8 cellular contexts compared by ENCODE assay signal in the genomic region with DNA sequence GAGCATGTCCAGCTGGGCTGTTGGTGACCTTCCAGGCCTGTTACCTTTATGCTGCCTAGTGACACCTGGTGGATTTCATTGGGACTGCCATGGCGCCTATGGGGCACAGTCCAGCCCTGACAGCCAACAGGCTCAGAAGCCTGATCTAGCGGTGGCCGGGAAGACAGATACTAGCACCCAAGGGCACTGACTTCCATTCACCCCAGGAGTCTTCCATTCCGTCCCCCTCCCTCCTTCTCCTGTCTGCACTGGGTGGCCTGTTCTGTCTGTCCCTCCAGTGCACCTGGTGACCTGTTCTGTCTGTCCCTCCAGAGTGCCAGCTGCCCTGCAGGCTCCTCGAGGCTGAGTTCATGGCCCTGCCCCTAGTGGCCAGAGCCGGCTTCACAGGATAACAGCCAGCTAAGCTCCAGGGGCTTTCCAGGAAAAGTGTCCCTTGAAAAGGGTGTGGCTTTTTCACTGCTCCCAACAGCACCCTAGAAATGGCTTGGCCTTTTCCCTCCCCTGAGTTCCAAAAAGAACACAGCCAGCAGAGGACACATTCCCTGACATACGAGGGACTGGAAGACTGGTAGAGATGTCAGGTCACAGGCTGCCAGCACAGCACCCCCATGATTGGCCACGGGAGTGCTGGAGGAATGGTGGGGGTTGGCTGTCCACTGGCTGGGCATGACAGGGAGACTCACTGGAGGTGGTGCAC. TPM values are rescaled to one million over a fixed set of nuclear protein-coding genes. Genes with fewer than 3 reads are reported as not detected.
DNase-seq lines count a peak whose midpoint lies in the region; ATAC-seq and TF ChIP-seq lines count a peak whose summit lies in the region.
"Not testable (repeated sequence)": the region's sequence is repeated elsewhere in the genome, so short reads cannot be mapped to it uniquely, and the experiment has no call there.

No MANE protein-coding gene starts in this region.

- peak overlapping the region; percentile 61 for H3K4me3 Mint-ChIP-seq in activated naive CD8-positive, alpha-beta T cell treated with anti-CD3 and anti-CD28 coated beads, Interleukin-2, amount 50 U/mL, for 24 hours

- H3K9me3 Mint-ChIP-seq in activated naive CD8-positive, alpha-beta T cell treated with anti-CD3 and anti-CD28 coated beads, Interleukin-2, amount 50 U/mL, for 24 hours, result not testable (repeated sequence)

- H4K20me1 ChIP-seq in neural cell (ENCODE audit: insufficient read depth), result not testable (repeated sequence)

- not testable (repeated sequence) for H3K27ac ChIP-seq in neural cell (ENCODE audit: low read length)

- H3K4me2 ChIP-seq in neural cell (ENCODE audit: low read length), result not testable (repeated sequence)

- TF ChIP-seq EP300 in neural cell (conservative IDR thresholded peaks at IDR 0.05; ENCODE audit: poor library complexity, severe bottlenecking), result not testable (repeated sequence)

- not testable (repeated sequence) for H3K79me2 ChIP-seq in neural cell (replicated peaks; ENCODE audit: insufficient read depth, low read length)

- not testable (repeated sequence) for H3K27ac Mint-ChIP-seq in activated naive CD8-positive, alpha-beta T cell treated with anti-CD3 and anti-CD28 coated beads, Interleukin-2, amount 50 U/mL, for 24 hours

- TF ChIP-seq RAD21 in neural cell (conservative IDR thresholded peaks at IDR 0.05), result not testable (repeated sequence)

- ATAC-seq in HG03439 (IDR thresholded peaks at IDR 0.05; ENCODE audit: unreplicated experiment), result peak; percentile 89
- ATAC-seq in activated naive CD8-positive, alpha-beta T cell treated with anti-CD3 and anti-CD28 coated beads, Interleukin-2, amount 50 U/mL, for 24 hours, result peak; percentile 96
- peak; percentile 97 for ATAC-seq in Right ventricle myocardium inferior

- intact Hi-C loops in Right ventricle myocardium inferior (cut with DNase I), result loop anchor here (10.0 kb wide), 1 partner anchor 66 kb away; no protein-coding TSS in a partner anchor

- H3F3A ChIP-seq in neural cell (ENCODE audit: insufficient read depth, low read length, poor library complexity, severe bottlenecking), result not testable (repeated sequence)

- not testable (repeated sequence) for H3K36me3 ChIP-seq in neural cell (ENCODE audit: insufficient read depth, low read length)

- H3K36me3 Mint-ChIP-seq in activated naive CD8-positive, alpha-beta T cell treated with anti-CD3 and anti-CD28 coated beads, Interleukin-2, amount 50 U/mL, for 24 hours (ENCODE audit: low read depth), result not testable (repeated sequence)

- TF ChIP-seq CTCF in GM20000 (IDR thresholded peaks at IDR 0.05; ENCODE audit: extremely low read depth, missing control alignments) (peak; percentile 82), neural cell (IDR thresholded peaks at IDR 0.05; ENCODE audit: poor library complexity, severe bottlenecking) (peak; percentile 68)

- H3K4me3 ChIP-seq in neural cell (ENCODE audit: low read length), result not testable (repeated sequence)

- DNase-seq in COLO829 (ENCODE audit: low spot score) (peak; percentile 9), GM20000 (ENCODE audit: low spot score) (peak; percentile 61), T-helper 2 cell (peak; percentile 28 to 66 (median 52)), Right ventricle myocardium inferior (ENCODE audit: missing footprints) (peak; percentile 91)
- peak; percentile 75 for DNase-seq in activated naive CD8-positive, alpha-beta T cell treated with anti-CD3 and anti-CD28 coated beads, Interleukin-2, amount 50 U/mL, for 24 hours
- peak; percentile 45 for DNase-seq in stimulated activated CD8-positive, alpha-beta memory T cell treated with anti-CD3 and anti-CD28 coated beads, Interleukin-4, amount 100 ng/mL, for 24 hours (ENCODE audit: low read depth)

- H3K27me3 ChIP-seq in neural cell (ENCODE audit: insufficient read depth, low read depth, low read length), result not testable (repeated sequence)

- not testable (repeated sequence) for H3K4me1 Mint-ChIP-seq in activated naive CD8-positive, alpha-beta T cell treated with anti-CD3 and anti-CD28 coated beads, Interleukin-2, amount 50 U/mL, for 24 hours

- not testable (repeated sequence) for H3K9ac ChIP-seq in neural cell (ENCODE audit: low read length)

- H3K9me3 ChIP-seq in neural cell (ENCODE audit: low read length), result not testable (repeated sequence)

- H2AFZ ChIP-seq in neural cell (ENCODE audit: low read depth, low read length), result not testable (repeated sequence)

- H3K27me3 Mint-ChIP-seq in activated naive CD8-positive, alpha-beta T cell treated with anti-CD3 and anti-CD28 coated beads, Interleukin-2, amount 50 U/mL, for 24 hours, result peaks cover 12% of the 10 kb centered on the region

- H3K9me2 ChIP-seq in neural cell (ENCODE audit: insufficient read depth, low read length), result not testable (repeated sequence)

RNA-seq across cellular contexts. Expression of gene HIGD2B, which starts 15.2 kb away (rescaled TPM):
- total RNA-seq in Right ventricle myocardium inferior, result not detected
- polyA plus RNA-seq in neural cell, result not detected in 2 replicates
- not detected in 2 replicates for polyA minus RNA-seq in neural cell

RNA-seq across cellular contexts. Expression of gene BBS4, which starts 15.2 kb away (rescaled TPM):
- 17.9 TPM for total RNA-seq in Right ventricle myocardium inferior
- polyA plus RNA-seq in neural cell, result 66.5 and 88.2 TPM in 2 replicates
- polyA minus RNA-seq in neural cell, result 47.7 and 64.5 TPM in 2 replicates

RNA-seq across cellular contexts. Expression of gene GOLGA6B, which starts 16.3 kb away (rescaled TPM):
- total RNA-seq in Right ventricle myocardium inferior, result not detected
- polyA plus RNA-seq in neural cell, result not detected in 2 replicates
- 0.58 TPM in 1 of 2 replicates, not detected in the other for polyA minus RNA-seq in neural cell

Comparison
In these comparisons a context has a peak if more than half of its experiments do, and no peak if none do; other contexts are left out.
1. DNase-seq: peak in every context shown above with its lines; median percentile 91 in Right ventricle myocardium inferior; 75 in activated naive CD8-positive, alpha-beta T cell treated with anti-CD3 and anti-CD28 coated beads, Interleukin-2, amount 50 U/mL, for 24 hours; 61 in GM20000; 52 in T-helper 2 cell; 45 in stimulated activated CD8-positive, alpha-beta memory T cell treated with anti-CD3 and anti-CD28 coated beads, Interleukin-4, amount 100 ng/mL, for 24 hours; 9 in COLO829.